18 cellular contexts compared by ENCODE assay signal in genomic region chr3:132695422-132695821, GRCh38. TPM values are rescaled to one million over a fixed set of nuclear protein-coding genes. Genes with fewer than 3 reads are reported as not detected.
A peak's percentile ranks its signal among the peaks of the same experiment; 100 is the strongest.
DNase-seq lines count a peak whose midpoint lies in the region; ATAC-seq and TF ChIP-seq lines count a peak whose summit lies in the region.
"Had no signal": no experiment of that assay in that cellular context is flagged by ENCODE, and none has a peak within 500 bp of the region (broad histone marks: within the 10 kb centered on the region; RNA-seq: fewer than 3 reads in every experiment).

No MANE protein-coding gene starts in this region.

- H4K20me1 ChIP-seq in GM23248 (ENCODE audit: insufficient read depth): no peaks in the 10 kb centered on the region

- H3K9me2 ChIP-seq in GM23248 (ENCODE audit: insufficient read depth): no peaks in the 10 kb centered on the region

- no peak overlapping the region for H2AFZ ChIP-seq in GM23248

- no peak for TF ChIP-seq CTCF in GM10266 (IDR thresholded peaks at IDR 0.05; ENCODE audit: control insufficient read depth, insufficient read depth, low read depth, missing control alignments)

- no peaks in the 10 kb centered on the region for H3K9me3 Mint-ChIP-seq in activated CD4-positive, alpha-beta T cell treated with anti-CD3 and anti-CD28 coated beads for 36 hours (ENCODE audit: low read depth)
- no peaks in the 10 kb centered on the region for H3K9me3 Mint-ChIP-seq in activated naive CD8-positive, alpha-beta T cell treated with anti-CD3 and anti-CD28 coated beads, Interleukin-2, amount 50 U/mL, for 24 hours
- no peaks in the 10 kb centered on the region for H3K9me3 Mint-ChIP-seq in memory B cell
- H3K9me3 Mint-ChIP-seq: CD4-positive, alpha-beta memory T cell had no signal

- CTCF ChIA-PET in activated CD4-positive, alpha-beta T cell treated with anti-CD3 and anti-CD28 coated beads for 36 hours (lab: Charles Lee): no interaction called here

- no peak overlapping the region for H3K4me3 Mint-ChIP-seq in activated CD4-positive, alpha-beta T cell treated with anti-CD3 and anti-CD28 coated beads for 36 hours
- H3K4me3 Mint-ChIP-seq in activated naive CD8-positive, alpha-beta T cell treated with anti-CD3 and anti-CD28 coated beads, Interleukin-2, amount 50 U/mL, for 24 hours: no peak overlapping the region
- H3K4me3 Mint-ChIP-seq in memory B cell: no peak overlapping the region
- H3K4me3 Mint-ChIP-seq: CD4-positive, alpha-beta memory T cell had no signal

- no peak for DNase-seq in activated CD4-positive, alpha-beta T cell treated with anti-CD3 and anti-CD28 coated beads for 36 hours
- no peak for DNase-seq in activated CD4-positive, alpha-beta T cell treated with anti-CD3 and anti-CD28 coated beads for 48 hours
- DNase-seq in GM23248: peak; percentile 69
- no peak for DNase-seq in activated naive CD8-positive, alpha-beta T cell treated with anti-CD3 and anti-CD28 coated beads, Interleukin-2, amount 50 U/mL, for 24 hours
- DNase-seq in memory B cell (ENCODE audit: low spot score in 2 of 2): no peak
- no peak for DNase-seq in NCI-H1694 treated with DMSO at 0.1 percent for 48 hours (lab: John Stamatoyannopoulos, UW)
- no peak for DNase-seq in NCI-H2029 treated with DMSO at 0.1 percent for 48 hours (lab: John Stamatoyannopoulos, UW)
- DNase-seq in GM10266 (ENCODE audit: extremely low spot score): no peak
- DNase-seq: Calu3; CD4-positive, alpha-beta memory T cell; DMS53; KBM-7; MV-4-11; NCI-H1930; NCI-H2171; NCI-H774 had no signal

- H3K79me2 ChIP-seq in GM23248 (ENCODE audit: insufficient read depth): no peaks in the 10 kb centered on the region

- H3K4me1 ChIP-seq in GM23248 (ENCODE audit: insufficient read depth): peaks cover 4% of the 10 kb centered on the region

- H3K9me3 ChIP-seq in GM23248 (ENCODE audit: low read depth): no peaks in the 10 kb centered on the region

- peak overlapping the region; percentile 60 for H3K27ac ChIP-seq in GM23248
- H3K27ac ChIP-seq: 22Rv1 had no signal

- no peak overlapping the region for H3K9ac ChIP-seq in GM23248

- ATAC-seq in activated CD4-positive, alpha-beta T cell treated with anti-CD3 and anti-CD28 coated beads for 36 hours: peak; percentile 33
- no peak for ATAC-seq in activated naive CD8-positive, alpha-beta T cell treated with anti-CD3 and anti-CD28 coated beads, Interleukin-2, amount 50 U/mL, for 24 hours
- no peak for ATAC-seq in memory B cell (ENCODE audit: low read depth)
- ATAC-seq: HCT116 had no signal

- H3K27me3 Mint-ChIP-seq in activated CD4-positive, alpha-beta T cell treated with anti-CD3 and anti-CD28 coated beads for 36 hours: no peaks in the 10 kb centered on the region
- H3K27me3 Mint-ChIP-seq in activated naive CD8-positive, alpha-beta T cell treated with anti-CD3 and anti-CD28 coated beads, Interleukin-2, amount 50 U/mL, for 24 hours: no peaks in the 10 kb centered on the region
- H3K27me3 Mint-ChIP-seq in memory B cell: no peaks in the 10 kb centered on the region
- H3K27me3 Mint-ChIP-seq: CD4-positive, alpha-beta memory T cell had no signal

- H3F3A ChIP-seq in GM23248 (ENCODE audit: insufficient read depth): peaks cover 15% of the 10 kb centered on the region

- intact Hi-C loops in activated CD4-positive, alpha-beta T cell treated with anti-CD3 and anti-CD28 coated beads for 36 hours (cut with DNase I, micrococcal nuclease): no loop called here

- peaks cover 33% of the 10 kb centered on the region for H3K36me3 Mint-ChIP-seq in activated CD4-positive, alpha-beta T cell treated with anti-CD3 and anti-CD28 coated beads for 36 hours (ENCODE audit: low read depth)
- H3K36me3 Mint-ChIP-seq in activated naive CD8-positive, alpha-beta T cell treated with anti-CD3 and anti-CD28 coated beads, Interleukin-2, amount 50 U/mL, for 24 hours (ENCODE audit: low read depth): peaks cover 22% of the 10 kb centered on the region
- peaks cover 24% of the 10 kb centered on the region for H3K36me3 Mint-ChIP-seq in memory B cell

- WGBS in GM23248 (ENCODE audit: low coverage in 1 of 2, low lambda C conversion rate in 2 of 2, missing lambda C conversion rate in 2 of 2), 2 experiments: 50 to 68% methylated on average over 1 of the region's 1 CpG

- in situ Hi-C loops in GM23248 (cut with MboI): no loop called here

- no peak overlapping the region for H3K4me3 ChIP-seq in GM23248

- H3K27ac Mint-ChIP-seq in activated CD4-positive, alpha-beta T cell treated with anti-CD3 and anti-CD28 coated beads for 36 hours: no peak overlapping the region
- H3K27ac Mint-ChIP-seq in activated naive CD8-positive, alpha-beta T cell treated with anti-CD3 and anti-CD28 coated beads, Interleukin-2, amount 50 U/mL, for 24 hours: peak overlapping the region; percentile 25
- peak overlapping the region; percentile 13 for H3K27ac Mint-ChIP-seq in memory B cell

- POLR2A ChIA-PET in activated CD4-positive, alpha-beta T cell treated with anti-CD3 and anti-CD28 coated beads for 36 hours (lab: Charles Lee): no interaction called here

- no peak overlapping the region for H3K4me2 ChIP-seq in GM23248 (ENCODE audit: unreplicated experiment)

- H3K36me3 ChIP-seq in GM23248 (ENCODE audit: low read depth): peaks cover 75% of the 10 kb centered on the region

- H3K27me3 ChIP-seq in GM23248 (replicated peaks; ENCODE audit: insufficient read depth): no peaks in the 10 kb centered on the region

- H3K4me1 Mint-ChIP-seq in activated CD4-positive, alpha-beta T cell treated with anti-CD3 and anti-CD28 coated beads for 36 hours: peaks cover 5% of the 10 kb centered on the region
- peaks cover 2% of the 10 kb centered on the region for H3K4me1 Mint-ChIP-seq in activated naive CD8-positive, alpha-beta T cell treated with anti-CD3 and anti-CD28 coated beads, Interleukin-2, amount 50 U/mL, for 24 hours
- H3K4me1 Mint-ChIP-seq in memory B cell: no peaks in the 10 kb centered on the region

RNA-seq across cellular contexts. Expression of gene NPHP3, which starts 26.8 kb away (rescaled TPM):
- 10 to 100 TPM; 11.8 to 11.9 TPM for total RNA-seq in activated CD4-positive, alpha-beta T cell treated with anti-CD3 and anti-CD28 coated beads for 36 hours
- total RNA-seq in GM23248 (2014; rRNA removed; shearing (Covaris generic)): 27.2 and 29.5 TPM in 2 replicates
- polyA plus RNA-seq in GM23248 (2016; fragmentation: Nextera tagmentation; extraction: Ambion mirVana): 10.5 and 11.6 TPM in 2 replicates

RNA-seq across cellular contexts. Expression of gene UBA5, which starts 35.3 kb away (rescaled TPM):
- total RNA-seq in activated CD4-positive, alpha-beta T cell treated with anti-CD3 and anti-CD28 coated beads for 36 hours: 10 to 100 TPM; 69.7 to 85.1 TPM
- 46.3 and 61.2 TPM in 2 replicates for total RNA-seq in GM23248 (2014; rRNA removed; shearing (Covaris generic))
- polyA plus RNA-seq in GM23248 (2016; fragmentation: Nextera tagmentation; extraction: Ambion mirVana): 48.1 and 58.3 TPM in 2 replicates

RNA-seq across cellular contexts. Expression of gene ACAD11, which starts 35.8 kb away (rescaled TPM):
- total RNA-seq in activated CD4-positive, alpha-beta T cell treated with anti-CD3 and anti-CD28 coated beads for 36 hours: 10 to 100 TPM; 16.1 to 16.9 TPM
- 17.3 and 17.5 TPM in 2 replicates for total RNA-seq in GM23248 (2014; rRNA removed; shearing (Covaris generic))
- polyA plus RNA-seq in GM23248 (2016; fragmentation: Nextera tagmentation; extraction: Ambion mirVana): 15.6 and 19.3 TPM in 2 replicates
